1 cellular context compared by ENCODE assay signal in genomic region chr7:1530946-1531262, GRCh38.
TF ChIP-seq lines count a peak whose summit lies in the region.

No MANE protein-coding gene starts in this region.

TF ChIP-seq in GM23338, 12 proteins besides CTCF, POLR2A, EP300 and RAD21 (continued from another document):
- TF ChIP-seq, protein P1, sequence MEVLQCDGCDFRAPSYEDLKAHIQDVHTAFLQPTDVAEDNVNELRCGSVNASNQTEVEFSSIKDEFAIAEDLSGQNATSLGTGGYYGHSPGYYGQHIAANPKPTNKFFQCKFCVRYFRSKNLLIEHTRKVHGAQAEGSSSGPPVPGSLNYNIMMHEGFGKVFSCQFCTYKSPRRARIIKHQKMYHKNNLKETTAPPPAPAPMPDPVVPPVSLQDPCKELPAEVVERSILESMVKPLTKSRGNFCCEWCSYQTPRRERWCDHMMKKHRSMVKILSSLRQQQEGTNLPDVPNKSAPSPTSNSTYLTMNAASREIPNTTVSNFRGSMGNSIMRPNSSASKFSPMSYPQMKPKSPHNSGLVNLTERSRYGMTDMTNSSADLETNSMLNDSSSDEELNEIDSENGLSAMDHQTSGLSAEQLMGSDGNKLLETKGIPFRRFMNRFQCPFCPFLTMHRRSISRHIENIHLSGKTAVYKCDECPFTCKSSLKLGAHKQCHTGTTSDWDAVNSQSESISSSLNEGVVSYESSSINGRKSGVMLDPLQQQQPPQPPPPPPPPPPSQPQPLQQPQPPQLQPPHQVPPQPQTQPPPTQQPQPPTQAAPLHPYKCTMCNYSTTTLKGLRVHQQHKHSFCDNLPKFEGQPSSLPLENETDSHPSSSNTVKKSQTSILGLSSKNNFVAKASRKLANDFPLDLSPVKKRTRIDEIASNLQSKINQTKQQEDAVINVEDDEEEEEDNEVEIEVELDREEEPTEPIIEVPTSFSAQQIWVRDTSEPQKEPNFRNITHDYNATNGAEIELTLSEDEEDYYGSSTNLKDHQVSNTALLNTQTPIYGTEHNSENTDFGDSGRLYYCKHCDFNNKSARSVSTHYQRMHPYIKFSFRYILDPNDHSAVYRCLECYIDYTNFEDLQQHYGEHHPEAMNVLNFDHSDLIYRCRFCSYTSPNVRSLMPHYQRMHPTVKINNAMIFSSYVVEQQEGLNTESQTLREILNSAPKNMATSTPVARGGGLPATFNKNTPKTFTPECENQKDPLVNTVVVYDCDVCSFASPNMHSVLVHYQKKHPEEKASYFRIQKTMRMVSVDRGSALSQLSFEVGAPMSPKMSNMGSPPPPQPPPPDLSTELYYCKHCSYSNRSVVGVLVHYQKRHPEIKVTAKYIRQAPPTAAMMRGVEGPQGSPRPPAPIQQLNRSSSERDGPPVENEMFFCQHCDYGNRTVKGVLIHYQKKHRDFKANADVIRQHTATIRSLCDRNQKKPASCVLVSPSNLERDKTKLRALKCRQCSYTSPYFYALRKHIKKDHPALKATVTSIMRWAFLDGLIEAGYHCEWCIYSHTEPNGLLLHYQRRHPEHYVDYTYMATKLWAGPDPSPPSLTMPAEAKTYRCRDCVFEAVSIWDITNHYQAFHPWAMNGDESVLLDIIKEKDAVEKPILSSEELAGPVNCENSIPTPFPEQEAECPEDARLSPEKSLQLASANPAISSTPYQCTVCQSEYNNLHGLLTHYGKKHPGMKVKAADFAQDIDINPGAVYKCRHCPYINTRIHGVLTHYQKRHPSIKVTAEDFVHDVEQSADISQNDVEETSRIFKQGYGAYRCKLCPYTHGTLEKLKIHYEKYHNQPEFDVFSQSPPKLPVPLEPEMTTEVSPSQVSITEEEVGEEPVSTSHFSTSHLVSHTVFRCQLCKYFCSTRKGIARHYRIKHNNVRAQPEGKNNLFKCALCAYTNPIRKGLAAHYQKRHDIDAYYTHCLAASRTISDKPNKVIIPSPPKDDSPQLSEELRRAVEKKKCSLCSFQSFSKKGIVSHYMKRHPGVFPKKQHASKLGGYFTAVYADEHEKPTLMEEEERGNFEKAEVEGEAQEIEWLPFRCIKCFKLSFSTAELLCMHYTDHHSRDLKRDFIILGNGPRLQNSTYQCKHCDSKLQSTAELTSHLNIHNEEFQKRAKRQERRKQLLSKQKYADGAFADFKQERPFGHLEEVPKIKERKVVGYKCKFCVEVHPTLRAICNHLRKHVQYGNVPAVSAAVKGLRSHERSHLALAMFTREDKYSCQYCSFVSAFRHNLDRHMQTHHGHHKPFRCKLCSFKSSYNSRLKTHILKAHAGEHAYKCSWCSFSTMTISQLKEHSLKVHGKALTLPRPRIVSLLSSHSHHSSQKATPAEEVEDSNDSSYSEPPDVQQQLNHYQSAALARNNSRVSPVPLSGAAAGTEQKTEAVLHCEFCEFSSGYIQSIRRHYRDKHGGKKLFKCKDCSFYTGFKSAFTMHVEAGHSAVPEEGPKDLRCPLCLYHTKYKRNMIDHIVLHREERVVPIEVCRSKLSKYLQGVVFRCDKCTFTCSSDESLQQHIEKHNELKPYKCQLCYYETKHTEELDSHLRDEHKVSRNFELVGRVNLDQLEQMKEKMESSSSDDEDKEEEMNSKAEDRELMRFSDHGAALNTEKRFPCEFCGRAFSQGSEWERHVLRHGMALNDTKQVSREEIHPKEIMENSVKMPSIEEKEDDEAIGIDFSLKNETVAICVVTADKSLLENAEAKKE (CRISPR knock-in tag; IDR thresholded peaks at IDR 0.05): no peak
- no peak for TF ChIP-seq ZNF331 (CRISPR knock-in tag; IDR thresholded peaks at IDR 0.05; ENCODE audit: low read depth)
- no peak for TF ChIP-seq ZNF114 (CRISPR knock-in tag; IDR thresholded peaks at IDR 0.05)
- no peak for TF ChIP-seq REST (IDR thresholded peaks at IDR 0.05; ENCODE audit: unreplicated experiment)
- TF ChIP-seq NANOG (IDR thresholded peaks at IDR 0.05; ENCODE audit: borderline replicate concordance): no peak
- TF ChIP-seq STAT1 (IDR thresholded peaks at IDR 0.05; ENCODE audit: unreplicated experiment): no peak
- TF ChIP-seq POLR2AphosphoS5 (IDR thresholded peaks at IDR 0.05; ENCODE audit: low read depth): no peak
- no peak for TF ChIP-seq CREB1 (CRISPR knock-in tag; IDR thresholded peaks at IDR 0.05; ENCODE audit: low read depth)
- TF ChIP-seq EZH2 (IDR thresholded peaks at IDR 0.05; ENCODE audit: low read depth, unreplicated experiment): no peak
- TF ChIP-seq EZH2phosphoT487 (IDR thresholded peaks at IDR 0.05; ENCODE audit: unreplicated experiment): no peak
